8 cellular contexts compared by ENCODE assay signal in the genomic region with DNA sequence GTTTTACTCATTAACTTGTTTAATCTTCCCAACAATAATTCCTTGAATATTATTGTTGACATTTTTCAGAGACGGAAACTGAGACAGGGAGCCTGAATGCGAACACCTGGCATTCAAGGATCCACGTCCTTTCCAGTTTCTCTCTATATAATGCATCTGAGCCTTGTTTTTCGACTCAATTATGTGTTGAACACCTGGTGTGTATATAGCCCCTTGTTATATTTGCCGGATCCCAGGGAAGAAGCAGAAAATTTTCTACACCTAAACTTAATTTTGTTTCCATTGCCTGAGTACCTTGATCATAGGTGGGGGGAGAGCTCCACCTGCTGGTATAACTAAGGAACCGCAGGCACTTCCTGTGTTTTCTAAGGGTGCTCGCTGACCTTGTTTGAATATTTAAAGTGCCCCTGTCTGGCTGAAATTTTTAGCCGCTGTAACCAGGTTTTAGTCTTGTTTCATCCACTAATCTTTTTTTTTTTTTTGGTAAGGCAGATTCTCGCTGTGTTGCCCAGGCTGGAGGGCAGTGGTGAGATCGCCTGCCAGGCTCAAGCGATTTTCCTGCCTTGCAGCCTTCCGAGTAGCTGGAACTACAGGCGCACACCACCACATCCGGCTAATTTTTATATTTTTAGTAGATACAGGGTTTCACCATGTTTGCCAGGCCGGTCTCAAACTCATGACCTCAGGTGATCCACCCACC. TPM values are rescaled to one million over a fixed set of nuclear protein-coding genes. Genes with fewer than 3 reads are reported as not detected.
A peak's percentile ranks its signal among the peaks of the same experiment; 100 is the strongest.
DNase-seq lines count a peak whose midpoint lies in the region; ATAC-seq and TF ChIP-seq lines count a peak whose summit lies in the region.

No MANE protein-coding gene starts in this region.

- CTCF ChIA-PET in activated CD4-positive, alpha-beta memory T cell treated with anti-CD3 and anti-CD28 coated beads for 36 hours (lab: Charles Lee): interaction anchor here (0.6 to 5.4 kb wide), 20 partner anchors 9 to 1097 kb away, joined by 3 to 134 read pairs (median 4); a partner anchor contains a TSS

- no peaks in the 10 kb centered on the region for H3K36me3 ChIP-seq in lung (ENCODE audit: control insufficient read depth in 2 of 2, insufficient read depth in 2 of 2, low read length in 2 of 2)

- peak overlapping the region in 1 of 2 donors; percentile 51 for H3K27ac ChIP-seq in lung (ENCODE audit: low read depth in 1 of 2, low read length in 1 of 2)

- 34 to 44% methylated on average over 15 of the region's 15 CpGs for WGBS in lung, 2 donors

- ATAC-seq in HG03520 (IDR thresholded peaks at IDR 0.05; ENCODE audit: unreplicated experiment) (peak; percentile 37), lung (ENCODE audit: insufficient read depth, low FRiP score) (peak; percentile 69), HG02588 (IDR thresholded peaks at IDR 0.05; ENCODE audit: unreplicated experiment) (no peak)

- intact Hi-C loops in activated CD4-positive, alpha-beta memory T cell treated with anti-CD3 and anti-CD28 coated beads for 36 hours (cut with micrococcal nuclease): loop anchor here (1.0 to 2.0 kb wide), 3 partner anchors 223 to 480 kb away; no protein-coding TSS in a partner anchor

- no peak overlapping the region for H3K4me3 ChIP-seq in lung

- H3K27me3 ChIP-seq in lung (ENCODE audit: control insufficient read depth, insufficient read depth): no peaks in the 10 kb centered on the region

- H3K4me1 ChIP-seq in lung (ENCODE audit: control insufficient read depth in 2 of 2, insufficient read depth in 2 of 2, low read length in 2 of 2): peaks cover 0 to 3% of the 10 kb centered on the region in 2 donors

- peak overlapping the region; percentile 38 for H3K27ac Mint-ChIP-seq in activated CD4-positive, alpha-beta memory T cell treated with anti-CD3 and anti-CD28 coated beads for 36 hours

- H3K36me3 Mint-ChIP-seq in activated CD4-positive, alpha-beta memory T cell treated with anti-CD3 and anti-CD28 coated beads for 36 hours: no peaks in the 10 kb centered on the region

- H3K9me3 Mint-ChIP-seq in activated CD4-positive, alpha-beta memory T cell treated with anti-CD3 and anti-CD28 coated beads for 36 hours: peaks cover 3% of the 10 kb centered on the region

- H3K27me3 Mint-ChIP-seq in activated CD4-positive, alpha-beta memory T cell treated with anti-CD3 and anti-CD28 coated beads for 36 hours: no peaks in the 10 kb centered on the region

- in situ Hi-C loops in G401 (cut with HindIII; ENCODE audit: low sequenced_read_pairs): no loop called here

- TF ChIP-seq CTCF in lung (IDR thresholded peaks at IDR 0.05; ENCODE audit: control extremely low read depth, extremely low read depth): peak; percentile 86

- H3K9me3 ChIP-seq in lung (ENCODE audit: control insufficient read depth in 2 of 2, insufficient read depth in 1 of 2, low read length in 1 of 2): peaks cover 0 to 2% of the 10 kb centered on the region in 2 donors

- POLR2A ChIA-PET in activated CD4-positive, alpha-beta memory T cell treated with anti-CD3 and anti-CD28 coated beads for 36 hours (lab: Charles Lee): no interaction called here

- H3K4me1 Mint-ChIP-seq in activated CD4-positive, alpha-beta memory T cell treated with anti-CD3 and anti-CD28 coated beads for 36 hours (ENCODE audit: low read depth): peaks cover 26% of the 10 kb centered on the region

- peak overlapping the region; percentile 46 for H3K4me3 Mint-ChIP-seq in activated CD4-positive, alpha-beta memory T cell treated with anti-CD3 and anti-CD28 coated beads for 36 hours

- DNase-seq in G401 (ENCODE audit: low spot score): peak; percentile 81
- DNase-seq in NCI-H82 (lab: John Stamatoyannopoulos, UW): peak; percentile 82
- peak; percentile 78 for DNase-seq in activated CD4-positive, alpha-beta memory T cell treated with anti-CD3 and anti-CD28 coated beads for 36 hours
- DNase-seq in ecto neural progenitor cell (ENCODE audit: low spot score): peak; percentile 70
- DNase-seq in lung (ENCODE audit: low spot score): peak; percentile 72
- peak; percentile 45 to 54 (median 46) for DNase-seq in stimulated activated CD4-positive, alpha-beta T cell treated with anti-CD3 and anti-CD28 coated beads, TNF-alpha, amount 100 ng/mL, for 48 hours (ENCODE audit: low read depth in 3 of 3)

RNA-seq across cellular contexts. Expression of a gene that starts 6.6 kb away (rescaled TPM):
- 30.6 and 35.9 TPM in 2 replicates for total RNA-seq in G401 (2014; rRNA removed; shearing (Covaris generic))
- total RNA-seq in activated CD4-positive, alpha-beta memory T cell treated with anti-CD3 and anti-CD28 coated beads for 36 hours: 10 to 100 TPM; 26.5 to 31.5 TPM
- 10 to 100 TPM; 28.4 to 39.7 TPM for total RNA-seq in lung
- 10 to 100 TPM; 42.4 to 44.2 TPM for polyA plus RNA-seq in lung

RNA-seq across cellular contexts. Expression of a gene that starts 42.3 kb away (rescaled TPM):
- total RNA-seq in G401 (2014; rRNA removed; shearing (Covaris generic)): not detected in 2 replicates
- under 1 TPM in 1 of 2 experiments, not detected in 1; 0.15 TPM for total RNA-seq in activated CD4-positive, alpha-beta memory T cell treated with anti-CD3 and anti-CD28 coated beads for 36 hours
- total RNA-seq in lung: under 1 TPM; 0.28 to 0.34 TPM
- under 1 TPM; 0.13 to 0.30 TPM for polyA plus RNA-seq in lung
